10 cellular contexts compared by ENCODE assay signal in the genomic region with DNA sequence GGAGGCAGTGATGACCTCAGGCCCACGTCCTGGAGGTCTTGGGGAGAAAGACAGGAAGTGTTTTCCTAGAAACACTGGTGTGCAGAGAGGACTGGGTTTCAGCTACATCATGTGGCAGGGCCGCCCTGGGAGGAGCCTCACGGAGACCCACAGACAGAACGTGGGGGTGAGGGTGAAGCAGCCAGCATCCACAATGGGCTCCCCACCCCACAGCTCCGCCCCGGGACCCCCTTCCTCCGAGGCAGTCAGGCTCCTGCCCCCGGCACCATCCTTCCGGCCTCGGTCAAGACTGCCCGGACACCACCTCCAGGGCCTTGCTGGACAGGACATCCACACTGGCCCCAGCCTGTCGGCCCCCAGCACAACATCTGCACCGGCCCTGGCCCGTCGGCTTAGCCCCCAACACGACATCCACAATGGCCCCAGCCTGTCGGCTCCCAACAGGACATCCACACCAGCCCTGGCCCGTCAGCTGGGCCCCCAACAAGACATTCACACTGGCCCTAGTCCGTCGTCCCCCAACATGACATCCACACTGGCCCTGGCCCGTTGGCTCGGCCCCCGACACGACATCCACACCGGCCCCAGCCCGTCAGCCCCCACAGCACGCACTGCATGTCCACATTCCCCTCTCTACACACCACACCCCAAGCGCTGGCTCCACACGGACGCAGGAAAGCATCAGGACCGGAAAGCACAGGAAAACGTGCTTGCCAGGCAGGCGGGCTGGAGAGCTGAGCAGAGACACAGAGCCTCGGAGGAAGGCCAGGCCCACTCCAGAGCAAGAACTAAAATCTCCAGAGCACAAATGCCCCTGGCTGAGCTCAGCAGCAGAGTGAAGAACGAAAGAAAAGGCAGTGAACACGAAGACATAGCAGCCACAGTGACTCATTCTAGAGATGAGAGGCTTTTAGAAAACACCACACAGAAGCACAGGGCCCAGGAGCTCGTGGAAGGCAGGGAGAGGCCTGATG. TPM values are rescaled to one million over a fixed set of nuclear protein-coding genes. Genes with fewer than 3 reads are reported as not detected.
DNase-seq lines count a peak whose midpoint lies in the region; ATAC-seq and TF ChIP-seq lines count a peak whose summit lies in the region.
"Had no signal": no experiment of that assay in that cellular context is flagged by ENCODE, and none has a peak within 500 bp of the region (broad histone marks: within the 10 kb centered on the region; RNA-seq: fewer than 3 reads in every experiment).

No MANE protein-coding gene starts in this region.

- no peaks in the 10 kb centered on the region for H3K36me3 ChIP-seq in SJCRH30
- H3K36me3 ChIP-seq in neuronal stem cell (replicated peaks in 1 of 2; ENCODE audit: control insufficient read depth in 2 of 2, insufficient read depth in 2 of 2, low read length in 2 of 2): no peaks in the 10 kb centered on the region
- H3K36me3 ChIP-seq in vagina: peaks cover 0 to 5% of the 10 kb centered on the region in 2 donors
- H3K36me3 ChIP-seq in body of pancreas (replicated peaks in 1 of 2; ENCODE audit: insufficient read depth in 1 of 2, low read depth in 2 of 2): no peaks in the 10 kb centered on the region

- H3K9me3 ChIP-seq in SJCRH30 (replicated peaks) (no peaks in the 10 kb centered on the region), neuronal stem cell (replicated peaks in 1 of 2; ENCODE audit: control insufficient read depth in 2 of 2, insufficient read depth in 1 of 2, low read depth in 1 of 2, low read length in 2 of 2) (peaks cover 11 to 23% of the 10 kb centered on the region in 2 donors), vagina (no peaks in the 10 kb centered on the region), body of pancreas (no peaks in the 10 kb centered on the region)

- H3K18ac ChIP-seq in neuronal stem cell (ENCODE audit: low read length): peak overlapping the region; percentile 76

- H2BK12ac ChIP-seq in neuronal stem cell (ENCODE audit: low read length): no peak overlapping the region

- no peak overlapping the region for H3K9ac ChIP-seq in neuronal stem cell (ENCODE audit: low read depth, low read length, poor library complexity)

- H4K91ac ChIP-seq in neuronal stem cell (ENCODE audit: low read depth, low read length, poor library complexity): no peak overlapping the region

- H3K79me1 ChIP-seq in neuronal stem cell (ENCODE audit: low read depth, low read length): peaks cover 1% of the 10 kb centered on the region

- no peaks in the 10 kb centered on the region for H3K27me3 ChIP-seq in SJCRH30
- no peaks in the 10 kb centered on the region for H3K27me3 ChIP-seq in neuronal stem cell (ENCODE audit: control insufficient read depth in 3 of 3, insufficient read depth in 3 of 3, low read depth in 1 of 3, low read length in 3 of 3)
- no peaks in the 10 kb centered on the region for H3K27me3 ChIP-seq in vagina
- H3K27me3 ChIP-seq in body of pancreas: no peaks in the 10 kb centered on the region

- H3K14ac ChIP-seq in neuronal stem cell (ENCODE audit: low read length): peak overlapping the region; percentile 65

- peak overlapping the region; percentile 39 for H2BK5ac ChIP-seq in neuronal stem cell (ENCODE audit: low read length)

- peaks cover 8% of the 10 kb centered on the region; the same call in 1 of the 2 replicates for H3K4me1 ChIP-seq in SJCRH30
- peaks cover 0 to 11% of the 10 kb centered on the region in 2 donors for H3K4me1 ChIP-seq in neuronal stem cell (ENCODE audit: control insufficient read depth in 2 of 2, insufficient read depth in 1 of 2, low read depth in 1 of 2, low read length in 2 of 2)
- H3K4me1 ChIP-seq in vagina: no peaks in the 10 kb centered on the region
- H3K4me1 ChIP-seq in body of pancreas: no peaks in the 10 kb centered on the region

- DNase-seq in SJCRH30 (peak in 1 of 2 experiments; percentile 18), globus pallidus (ENCODE audit: low spot score) (peak; percentile 24), neuronal stem cell (ENCODE audit: low spot score) (no peak), vagina (ENCODE audit: extremely low spot score in 2 of 2) (no peak), body of pancreas (no peak)
- DNase-seq in stimulated activated naive CD8-positive, alpha-beta T cell treated with anti-CD3 and anti-CD28 coated beads, Interleukin-15, Interleukin-2, amounts not matched to agents 100 U/mL and 50 U/mL, for 24 hours: no peak
- DNase-seq: effector memory CD4-positive, alpha-beta T cell; small intestine; T-helper 9 cell had no signal

- no peak overlapping the region for H2BK120ac ChIP-seq in neuronal stem cell (ENCODE audit: low read depth, low read length)

- H4K8ac ChIP-seq in neuronal stem cell (ENCODE audit: low read depth, low read length): no peak overlapping the region

- intact Hi-C loops in vagina (cut with DNase I): no loop called here
- intact Hi-C loops in body of pancreas (cut with DNase I): no loop called here

- ATAC-seq in GM19023 (IDR thresholded peaks at IDR 0.05; ENCODE audit: unreplicated experiment) (no peak), body of pancreas (no peak)
- no peak for ATAC-seq in stimulated activated naive CD8-positive, alpha-beta T cell treated with anti-CD3 and anti-CD28 coated beads, Interleukin-15, Interleukin-2, amounts not matched to agents 100 U/mL and 50 U/mL, for 24 hours

- peak overlapping the region; percentile 76 for H3K23ac ChIP-seq in neuronal stem cell (ENCODE audit: low read depth, low read length, poor library complexity)

- peak overlapping the region; percentile 13; the same call in 1 of the 2 replicates for H3K27ac ChIP-seq in SJCRH30
- no peak overlapping the region for H3K27ac ChIP-seq in neuronal stem cell (replicated peaks; ENCODE audit: low read length)
- peak overlapping the region; percentile 53 for H3K27ac ChIP-seq in vagina
- H3K27ac ChIP-seq in body of pancreas: peak overlapping the region in 2 of 4 donors; percentile 43

- no peak overlapping the region for H3K4ac ChIP-seq in neuronal stem cell (ENCODE audit: low read length)

- H3K4me3 ChIP-seq in SJCRH30 (no peak overlapping the region), neuronal stem cell (ENCODE audit: low read length in 2 of 2) (no peak overlapping the region), vagina (no peak overlapping the region), body of pancreas (no peak overlapping the region)

- peak overlapping the region; percentile 71 for H2AK5ac ChIP-seq in neuronal stem cell (ENCODE audit: low read depth, low read length)

- H3K4me2 ChIP-seq in neuronal stem cell (ENCODE audit: insufficient read depth, low read length, poor library complexity, severe bottlenecking): no peak overlapping the region

- no peak overlapping the region for H2AFZ ChIP-seq in neuronal stem cell (ENCODE audit: low read length)

- TF ChIP-seq CTCF in vagina (IDR thresholded peaks at IDR 0.05): no peak
- TF ChIP-seq CTCF in body of pancreas (IDR thresholded peaks at IDR 0.05): no peak

- TF ChIP-seq POLR2A in vagina (IDR thresholded peaks at IDR 0.05): no peak
- no peak for TF ChIP-seq POLR2A in body of pancreas (IDR thresholded peaks at IDR 0.05)

- WGBS in neuronal stem cell (ENCODE audit: extremely low coverage in 2 of 2, insufficient read length in 2 of 2, insufficient replicate concordance in 1 of 2), 2 donors: no CpG with 5 or more reads among the region's 37 CpGs
- 79 to 83% methylated on average over 20 to 33 of the region's 37 CpGs for WGBS in body of pancreas, 2 donors

- no peak overlapping the region for H2BK15ac ChIP-seq in neuronal stem cell (ENCODE audit: low read length)

RNA-seq across cellular contexts. Expression of a gene that starts 50.8 kb away (rescaled TPM):
- 2.3 and 2.7 TPM in 2 replicates for total RNA-seq in SJCRH30 (2014; rRNA removed; shearing (Covaris generic))
- polyA plus RNA-seq in neuronal stem cell (2013, experiment 1 of 2): 6.9 TPM
- 6.7 TPM for polyA plus RNA-seq in neuronal stem cell (2013, experiment 2 of 2)
- 26.0 TPM for total RNA-seq in vagina
- 10 to 100 TPM; 15.8 to 20.1 TPM for total RNA-seq in body of pancreas
